In the genomic region with DNA sequence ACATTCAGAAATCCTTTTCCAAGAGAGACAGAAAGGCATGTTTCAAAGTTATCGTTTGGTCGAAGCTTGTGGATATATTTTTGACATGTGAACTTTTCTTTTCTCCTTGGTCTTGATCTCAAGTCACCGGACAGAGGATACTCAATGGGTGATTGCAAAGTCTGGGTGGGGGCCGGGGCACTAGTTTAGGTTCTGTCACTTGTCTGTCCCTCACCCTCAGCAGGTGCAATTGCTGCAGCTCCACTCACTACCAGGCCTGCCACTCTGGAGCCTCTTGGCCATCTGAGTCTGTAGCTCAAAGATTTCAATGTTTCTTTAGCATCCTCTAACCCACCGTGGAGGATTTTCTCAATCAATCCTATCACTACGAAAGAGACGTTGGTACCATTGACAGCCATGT, we compare ENCODE assay signal across 31 cellular contexts.
DNase-seq lines count a peak whose midpoint lies in the region; TF ChIP-seq lines count a peak whose summit lies in the region.
"Had no signal": no experiment of that assay in that cellular context is flagged by ENCODE, and none has a peak within 500 bp of the region (broad histone marks: within the 10 kb centered on the region; RNA-seq: fewer than 3 reads in every experiment).

No MANE protein-coding gene starts in this region.

- no peak overlapping the region for H3K4me3 ChIP-seq in spleen
- no peak overlapping the region for H3K4me3 ChIP-seq in esophagus squamous epithelium
- H3K4me3 ChIP-seq: A549; BLaER1; BLaER1 treated with 17β-estradiol and CSF1 and Interleukin-3, amounts not matched to agents 10 nM and 100 nM had no signal

- no peak overlapping the region for H3K27ac Mint-ChIP-seq in chondrocyte (ENCODE audit: unreplicated experiment)
- H3K27ac Mint-ChIP-seq: B cell; CD14-positive monocyte; CD4-positive, alpha-beta memory T cell; CD4-positive, alpha-beta T cell; CD4-positive, CD25-positive, alpha-beta regulatory T cell; CD8-positive, alpha-beta T cell had no signal

- no peaks in the 10 kb centered on the region for H3K36me3 ChIP-seq in spleen
- no peaks in the 10 kb centered on the region for H3K36me3 ChIP-seq in esophagus squamous epithelium
- H3K36me3 ChIP-seq: BE2C; BLaER1; BLaER1 treated with 17β-estradiol and CSF1 and Interleukin-3, amounts not matched to agents 10 nM and 100 nM had no signal

- no peak overlapping the region for H3K4me3 Mint-ChIP-seq in chondrocyte (ENCODE audit: unreplicated experiment)
- H3K4me3 Mint-ChIP-seq: B cell; CD14-positive monocyte; CD4-positive, alpha-beta memory T cell; CD4-positive, alpha-beta T cell; CD4-positive, CD25-positive, alpha-beta regulatory T cell; CD8-positive, alpha-beta memory T cell; CD8-positive, alpha-beta T cell had no signal

- peaks cover 0 to 38% (median 0%) of the 10 kb centered on the region in 7 donors for H3K27me3 ChIP-seq in spleen (replicated peaks in 1 of 7)
- peaks cover 0 to 13% (median 0%) of the 10 kb centered on the region in 4 donors for H3K27me3 ChIP-seq in esophagus squamous epithelium
- H3K27me3 ChIP-seq: BE2C; BLaER1; BLaER1 treated with 17β-estradiol and CSF1 and Interleukin-3, amounts not matched to agents 10 nM and 100 nM had no signal

- TF ChIP-seq CTCF in chondrocyte (IDR thresholded peaks at IDR 0.05) (no peak), spleen (IDR thresholded peaks at IDR 0.05 in 8 of 11, conservative IDR thresholded peaks at IDR 0.05 in 3 of 11) (no peak), esophagus squamous epithelium (IDR thresholded peaks at IDR 0.05) (no peak)

- peaks cover 12% of the 10 kb centered on the region for H3K9me3 Mint-ChIP-seq in chondrocyte (ENCODE audit: low read depth)
- H3K9me3 Mint-ChIP-seq: CD4-positive, alpha-beta memory T cell; CD4-positive, alpha-beta T cell; CD4-positive, CD25-positive, alpha-beta regulatory T cell; CD8-positive, alpha-beta memory T cell; CD8-positive, alpha-beta T cell had no signal

- H3K4me1 ChIP-seq in spleen, result no peaks in the 10 kb centered on the region
- peaks cover 0 to 10% (median 0%) of the 10 kb centered on the region in 3 donors for H3K4me1 ChIP-seq in esophagus squamous epithelium
- H3K4me1 ChIP-seq: A549, BE2C, Caco-2 had no signal

- no peaks in the 10 kb centered on the region for H3K27me3 Mint-ChIP-seq in chondrocyte (ENCODE audit: low read depth)
- H3K27me3 Mint-ChIP-seq: CD4-positive, CD25-positive, alpha-beta regulatory T cell had no signal

- DNase-seq in chondrocyte (ENCODE audit: low spot score) (peak; percentile 47), spleen (peak; percentile 25), esophagus squamous epithelium (lab: John Stamatoyannopoulos, UW) (no peak), COLO829 (ENCODE audit: low spot score) (no peak)
- DNase-seq: 8988T; ACHN; AML-193; BE2C; C1 segment of cervical spinal cord; Caco-2; Calu3; CD4-positive, alpha-beta memory T cell; CD4-positive, alpha-beta T cell; CD4-positive, CD25-positive, alpha-beta regulatory T cell; CD8-positive, alpha-beta T cell; COR-L47; DMS 273 treated with DMSO at 0.1 percent for 48 hours; DMS153; DMS53; DMS79; DMS79 treated with DMSO at 0.1 percent for 48 hours; DND-41; EL had no signal

- H3K27ac ChIP-seq in spleen, result no peak overlapping the region
- H3K27ac ChIP-seq in esophagus squamous epithelium, result no peak overlapping the region
- H3K27ac ChIP-seq: 22Rv1; A549; BLaER1; BLaER1 treated with 17β-estradiol and CSF1 and Interleukin-3, amounts not matched to agents 10 nM and 100 nM; C4-2B had no signal

- intact Hi-C loops in spleen (cut with DNase I; ENCODE audit: low total_unique reads) (no loop called here), esophagus squamous epithelium (cut with DNase I) (no loop called here)

- WGBS in spleen, 5 donors, result 72 to 90% (median 82%) methylated on average over 7 of the region's 7 CpGs
- 72 to 81% methylated on average over 7 of the region's 7 CpGs for WGBS in esophagus squamous epithelium, 2 donors

- no peaks in the 10 kb centered on the region for H3K36me3 Mint-ChIP-seq in chondrocyte (ENCODE audit: low read depth)
- H3K36me3 Mint-ChIP-seq: CD14-positive monocyte; CD4-positive, alpha-beta memory T cell; CD4-positive, CD25-positive, alpha-beta regulatory T cell; CD8-positive, alpha-beta memory T cell; CD8-positive, alpha-beta T cell had no signal

- H3K9me3 ChIP-seq in spleen (no peaks in the 10 kb centered on the region), esophagus squamous epithelium (no peaks in the 10 kb centered on the region)
- H3K9me3 ChIP-seq: A549; BE2C; BLaER1; BLaER1 treated with 17β-estradiol and CSF1 and Interleukin-3, amounts not matched to agents 10 nM and 100 nM; Caco-2 had no signal

- no peaks in the 10 kb centered on the region for H3K4me1 Mint-ChIP-seq in chondrocyte (ENCODE audit: low read depth)
- H3K4me1 Mint-ChIP-seq: B cell; CD14-positive monocyte; CD4-positive, alpha-beta memory T cell; CD4-positive, CD25-positive, alpha-beta regulatory T cell; CD8-positive, alpha-beta memory T cell had no signal

- TF ChIP-seq POLR2A in spleen (IDR thresholded peaks at IDR 0.05) (no peak), esophagus squamous epithelium (IDR thresholded peaks at IDR 0.05) (no peak)

Comparison
In these comparisons a context has a peak if more than half of its experiments do, and no peak if none do; other contexts are left out.
1. DNase-seq: peak in chondrocyte (single experiment) and spleen (single experiment); none in esophagus squamous epithelium (single experiment) and COLO829 (single experiment).